In the genomic region with DNA sequence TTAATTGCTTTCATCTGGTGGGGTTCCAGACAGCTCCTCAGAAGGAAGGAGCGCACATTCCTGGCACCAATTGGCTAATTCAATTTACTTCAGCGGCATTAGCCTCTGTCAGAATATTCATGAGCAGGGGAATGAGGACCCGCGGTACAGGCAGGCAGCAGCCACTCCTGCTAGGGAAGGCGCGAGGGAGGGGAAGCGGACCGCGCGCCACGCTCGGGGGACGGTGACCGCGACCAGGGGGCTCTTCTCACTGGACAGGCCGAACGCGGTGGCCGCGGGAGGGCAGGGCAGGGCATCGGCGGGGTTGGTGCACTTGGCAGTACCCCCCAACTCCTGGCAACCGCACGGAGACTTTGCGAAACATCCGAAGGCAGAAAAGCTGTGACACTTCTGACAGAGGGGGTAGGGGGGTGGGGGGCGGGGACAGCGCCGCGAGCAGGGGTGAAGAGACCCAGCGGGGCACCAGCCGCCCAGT, we compare ENCODE assay signal across 10 cellular contexts. TPM values are rescaled to one million over a fixed set of nuclear protein-coding genes. Genes with fewer than 3 reads are reported as not detected.
DNase-seq lines count a peak whose midpoint lies in the region; ATAC-seq and TF ChIP-seq lines count a peak whose summit lies in the region.
"Had no signal": no experiment of that assay in that cellular context is flagged by ENCODE, and none has a peak within 500 bp of the region (broad histone marks: within the 10 kb centered on the region; RNA-seq: fewer than 3 reads in every experiment).

A gene (plus strand): TSS at position 160 of the 475 bp plus-strand sequence.

- H3K9ac ChIP-seq in mammary epithelial cell (ENCODE audit: insufficient read depth, low read length) (no peak within 1 kb of the TSS), iPS-18a (ENCODE audit: low read length) (no peak within 1 kb of the TSS)

- no peaks in the 10 kb centered on the region for H3K79me2 ChIP-seq in mammary epithelial cell (ENCODE audit: insufficient read depth, low read length)

- H3K4me3 ChIP-seq in HAP-1 (peak within 1 kb of the TSS; percentile 9), mammary epithelial cell (replicated peaks in 1 of 3; ENCODE audit: insufficient read depth in 1 of 3, low read depth in 2 of 3, low read length in 3 of 3) (no peak within 1 kb of the TSS), iPS-18a (ENCODE audit: low read length) (peak within 1 kb of the TSS; percentile 78), skeletal muscle cell (ENCODE audit: low read depth, low read length) (peak within 1 kb of the TSS; percentile 56)

- WGBS in mammary epithelial cell (ENCODE audit: low coverage, missing lambda C conversion rate), result 6% methylated on average over 4 of the region's 32 CpGs

- H3K4me1 ChIP-seq in HAP-1 (no peaks in the 10 kb centered on the region), mammary epithelial cell (ENCODE audit: insufficient read depth, low read length) (peaks cover 5% of the 10 kb centered on the region), iPS-18a (ENCODE audit: control insufficient read depth, low read depth, low read length) (peaks cover 5% of the 10 kb centered on the region), foreskin keratinocyte (no peaks in the 10 kb centered on the region)
- H3K4me1 ChIP-seq: adrenal gland had no signal

- H3K9me3 ChIP-seq in HAP-1 (no peaks in the 10 kb centered on the region), mammary epithelial cell (replicated peaks; ENCODE audit: insufficient read depth, low read length) (no peaks in the 10 kb centered on the region), iPS-18a (ENCODE audit: control insufficient read depth, low read depth, low read length) (no peaks in the 10 kb centered on the region)
- H3K9me3 ChIP-seq: adrenal gland had no signal

- no peak for ATAC-seq in foreskin keratinocyte

- in situ Hi-C loops in HAP-1 (cut with MboI; ENCODE audit: low sequenced_read_pairs), result no loop called here
- in situ Hi-C loops in mammary epithelial cell (cut with MboI; ENCODE audit: low sequenced_read_pairs in 2 of 2), result loop anchor here in 1 of 2 donors (25.0 kb wide), 1 partner anchor 804 kb away; no protein-coding TSS in a partner anchor

- H3K36me3 ChIP-seq in HAP-1 (replicated peaks), result no peaks in the 10 kb centered on the region
- no peaks in the 10 kb centered on the region for H3K36me3 ChIP-seq in mammary epithelial cell (ENCODE audit: insufficient read depth, low read length)
- no peaks in the 10 kb centered on the region for H3K36me3 ChIP-seq in iPS-18a (ENCODE audit: control insufficient read depth, low read depth, low read length)
- H3K36me3 ChIP-seq: adrenal gland had no signal

- no peak for TF ChIP-seq CTCF in mammary epithelial cell (conservative IDR thresholded peaks at IDR 0.05 in 1 of 2, IDR thresholded peaks at IDR 0.05 in 1 of 2; ENCODE audit: extremely low read depth in 1 of 2, insufficient read depth in 1 of 2, low read depth in 1 of 2, low read length in 2 of 2)
- no peak for TF ChIP-seq CTCF in foreskin keratinocyte (conservative IDR thresholded peaks at IDR 0.05)

- H3K27me3 ChIP-seq in HAP-1 (ENCODE audit: low read depth) (peaks cover 18% of the 10 kb centered on the region), mammary epithelial cell (ENCODE audit: insufficient read depth, low read length) (peaks cover 25% of the 10 kb centered on the region), iPS-18a (ENCODE audit: control insufficient read depth, insufficient read depth, low read length) (peaks cover 34% of the 10 kb centered on the region), foreskin keratinocyte (peaks cover 71% of the 10 kb centered on the region)

- no peak for DNase-seq in HAP-1 (ENCODE audit: low spot score in 2 of 2)
- DNase-seq in mammary epithelial cell, result no peak
- DNase-seq in skeletal muscle cell (ENCODE audit: low read depth), result no peak
- no peak for DNase-seq in UCSD-AML1 (lab: John Stamatoyannopoulos, UW; ENCODE audit: unreplicated experiment)
- no peak for DNase-seq in foreskin keratinocyte
- DNase-seq in DMS53 (lab: John Stamatoyannopoulos, UW), result no peak
- no peak for DNase-seq in activated effector memory CD4-positive, alpha-beta T cell treated with Interleukin-2 at 50 U/mL for 16 hours
- DNase-seq: NCI-H2171 treated with DMSO at 0.1 percent for 48 hours had no signal

- H3K27ac ChIP-seq in mammary epithelial cell (ENCODE audit: insufficient read depth, low read depth, low read length) (no peak within 1 kb of the TSS), iPS-18a (ENCODE audit: low read length) (no peak within 1 kb of the TSS), foreskin keratinocyte (no peak within 1 kb of the TSS)
- H3K27ac ChIP-seq: adrenal gland had no signal

- no TSS peak for BruUV-seq in mammary epithelial cell (replicated peaks; lab: Mats Ljungman, UMichigan)

- intact Hi-C loops in mammary epithelial cell (cut with micrococcal nuclease), result no loop called here

- peak within 1 kb of the TSS; percentile 5 for H2AFZ ChIP-seq in mammary epithelial cell (ENCODE audit: low read depth, low read length)

- no peak within 1 kb of the TSS for H3K4me2 ChIP-seq in mammary epithelial cell (ENCODE audit: insufficient read depth, low read depth, low read length)

- CTCF ChIA-PET in mammary epithelial cell (lab: Charles Lee; ENCODE audit: low non-redundant PET), result no interaction called here

- dilution Hi-C loops in mammary epithelial cell (cut with HindIII; ENCODE audit: low sequenced_read_pairs), result no loop called here

- H4K20me1 ChIP-seq in mammary epithelial cell (ENCODE audit: insufficient read depth, low read length), result no peaks in the 10 kb centered on the region

RNA-seq across cellular contexts. Expression of the gene that starts here (rescaled TPM):
- total RNA-seq in mammary epithelial cell (not detected), foreskin keratinocyte (not detected in 2 replicates)
- polyA plus RNA-seq in mammary epithelial cell (not detected), foreskin keratinocyte (not detected in 2 replicates)
- not detected for polyA minus RNA-seq in mammary epithelial cell

Comparison
In these comparisons a context has a peak if more than half of its experiments do, and no peak if none do; other contexts are left out.
1. H3K4me3 ChIP-seq: peak in HAP-1 (single experiment), iPS-18a (single experiment) and skeletal muscle cell (single experiment); none in mammary epithelial cell (0 of 3).